Comparison of ENCODE assay signal across 22 cellular contexts in genomic region chr4:65917486-65917885, GRCh38.
A peak's percentile ranks its signal among the peaks of the same experiment; 100 is the strongest.
DNase-seq lines count a peak whose midpoint lies in the region; ATAC-seq lines count a peak whose summit lies in the region.
"Had no signal": no experiment of that assay in that cellular context is flagged by ENCODE, and none has a peak within 500 bp of the region (broad histone marks: within the 10 kb centered on the region; RNA-seq: fewer than 3 reads in every experiment).

No MANE protein-coding gene starts in this region.

- CTCF ChIA-PET in activated CD4-positive, alpha-beta memory T cell treated with anti-CD3 and anti-CD28 coated beads, Interleukin-2, amount 10 ng/mL, durations not matched to agents 7 days and 5 days (lab: Charles Lee), result no interaction called here

- DNase-seq in A172 (ENCODE audit: low spot score), result peak; percentile 32
- DNase-seq in M059J (ENCODE audit: low read depth), result peak; percentile 69
- DNase-seq in astrocyte of the hippocampus (ENCODE audit: low read depth, low spot score), result peak; percentile 63
- peak; percentile 14 for DNase-seq in glomerular visceral epithelial cell (ENCODE audit: extremely low spot score)
- DNase-seq in HuH-7.5 (ENCODE audit: low spot score), result no peak
- DNase-seq in activated CD4-positive, alpha-beta memory T cell treated with anti-CD3 and anti-CD28 coated beads, Interleukin-2, amount 10 ng/mL, durations not matched to agents 7 days and 5 days, result no peak
- DNase-seq in HUDEP-2 (lab: John Stamatoyannopoulos, UW; ENCODE audit: unreplicated experiment in 76 of 76), result no peak
- DNase-seq: activated CD4-positive, CD25-positive, alpha-beta regulatory T cell treated with anti-CD3 and anti-CD28 coated beads, Interleukin-2, amount 50 U/mL, for 72 hours; activated naive CD8-positive, alpha-beta T cell treated with anti-CD3 and anti-CD28 coated beads, Interleukin-2, amount 10 ng/mL, durations not matched to agents 7 days and 5 days; Calu3; caudate nucleus; erythroblast; GM23248; head of caudate nucleus; naive B cell; NCI-H1417 treated with DMSO at 0.1 percent for 48 hours; pancreas; stimulated activated naive CD8-positive, alpha-beta T cell treated with anti-CD3 and anti-CD28 coated beads, Interleukin-15, amount 100 ng/mL, for 72 hours; T-helper 9 cell had no signal

- H3K4me3 Mint-ChIP-seq in activated CD4-positive, alpha-beta memory T cell treated with anti-CD3 and anti-CD28 coated beads, Interleukin-2, amount 10 ng/mL, durations not matched to agents 7 days and 5 days, result no peak overlapping the region
- H3K4me3 Mint-ChIP-seq: activated naive CD8-positive, alpha-beta T cell treated with anti-CD3 and anti-CD28 coated beads, Interleukin-2, amount 10 ng/mL, durations not matched to agents 7 days and 5 days; naive B cell; stimulated activated naive CD8-positive, alpha-beta T cell treated with anti-CD3 and anti-CD28 coated beads, Interleukin-15, amount 100 ng/mL, for 72 hours; type B pancreatic cell had no signal

- no peak overlapping the region for H3K27ac Mint-ChIP-seq in activated CD4-positive, alpha-beta memory T cell treated with anti-CD3 and anti-CD28 coated beads, Interleukin-2, amount 10 ng/mL, durations not matched to agents 7 days and 5 days
- H3K27ac Mint-ChIP-seq: activated naive CD8-positive, alpha-beta T cell treated with anti-CD3 and anti-CD28 coated beads, Interleukin-2, amount 10 ng/mL, durations not matched to agents 7 days and 5 days; naive B cell; stimulated activated naive CD8-positive, alpha-beta T cell treated with anti-CD3 and anti-CD28 coated beads, Interleukin-15, amount 100 ng/mL, for 72 hours; type B pancreatic cell had no signal

- ATAC-seq in HG02840 (IDR thresholded peaks at IDR 0.05; ENCODE audit: low FRiP score, unreplicated experiment), result no peak
- ATAC-seq: sciatic nerve; stimulated activated naive CD8-positive, alpha-beta T cell treated with anti-CD3 and anti-CD28 coated beads, Interleukin-15, amount 100 ng/mL, for 72 hours had no signal

- no peaks in the 10 kb centered on the region for H3K36me3 Mint-ChIP-seq in activated CD4-positive, alpha-beta memory T cell treated with anti-CD3 and anti-CD28 coated beads, Interleukin-2, amount 10 ng/mL, durations not matched to agents 7 days and 5 days (ENCODE audit: low read depth)
- H3K36me3 Mint-ChIP-seq: activated naive CD8-positive, alpha-beta T cell treated with anti-CD3 and anti-CD28 coated beads, Interleukin-2, amount 10 ng/mL, durations not matched to agents 7 days and 5 days; naive B cell; type B pancreatic cell had no signal

- peaks cover 13% of the 10 kb centered on the region for H3K9me3 Mint-ChIP-seq in activated CD4-positive, alpha-beta memory T cell treated with anti-CD3 and anti-CD28 coated beads, Interleukin-2, amount 10 ng/mL, durations not matched to agents 7 days and 5 days
- H3K9me3 Mint-ChIP-seq: activated naive CD8-positive, alpha-beta T cell treated with anti-CD3 and anti-CD28 coated beads, Interleukin-2, amount 10 ng/mL, durations not matched to agents 7 days and 5 days; type B pancreatic cell had no signal

- POLR2A ChIA-PET in activated CD4-positive, alpha-beta memory T cell treated with anti-CD3 and anti-CD28 coated beads, Interleukin-2, amount 10 ng/mL, durations not matched to agents 7 days and 5 days (lab: Charles Lee), result no interaction called here

- H3K4me1 Mint-ChIP-seq in activated CD4-positive, alpha-beta memory T cell treated with anti-CD3 and anti-CD28 coated beads, Interleukin-2, amount 10 ng/mL, durations not matched to agents 7 days and 5 days, result no peaks in the 10 kb centered on the region
- H3K4me1 Mint-ChIP-seq: activated naive CD8-positive, alpha-beta T cell treated with anti-CD3 and anti-CD28 coated beads, Interleukin-2, amount 10 ng/mL, durations not matched to agents 7 days and 5 days; naive B cell; stimulated activated naive CD8-positive, alpha-beta T cell treated with anti-CD3 and anti-CD28 coated beads, Interleukin-15, amount 100 ng/mL, for 72 hours had no signal

- no peaks in the 10 kb centered on the region for H3K27me3 Mint-ChIP-seq in activated CD4-positive, alpha-beta memory T cell treated with anti-CD3 and anti-CD28 coated beads, Interleukin-2, amount 10 ng/mL, durations not matched to agents 7 days and 5 days
- H3K27me3 Mint-ChIP-seq: activated naive CD8-positive, alpha-beta T cell treated with anti-CD3 and anti-CD28 coated beads, Interleukin-2, amount 10 ng/mL, durations not matched to agents 7 days and 5 days; naive B cell; stimulated activated naive CD8-positive, alpha-beta T cell treated with anti-CD3 and anti-CD28 coated beads, Interleukin-15, amount 100 ng/mL, for 72 hours; type B pancreatic cell had no signal

Comparison
In these comparisons a context has a peak if more than half of its experiments do, and no peak if none do; other contexts are left out.
1. DNase-seq: peak in A172 (single experiment), M059J (single experiment), astrocyte of the hippocampus (single experiment) and glomerular visceral epithelial cell (single experiment); none in HuH-7.5 (single experiment), activated CD4-positive, alpha-beta memory T cell treated with anti-CD3 and anti-CD28 coated beads, Interleukin-2, amount 10 ng/mL, durations not matched to agents 7 days and 5 days (single experiment) and HUDEP-2 (0 of 76).